Comparison of ENCODE assay signal across 8 cellular contexts in the genomic region with DNA sequence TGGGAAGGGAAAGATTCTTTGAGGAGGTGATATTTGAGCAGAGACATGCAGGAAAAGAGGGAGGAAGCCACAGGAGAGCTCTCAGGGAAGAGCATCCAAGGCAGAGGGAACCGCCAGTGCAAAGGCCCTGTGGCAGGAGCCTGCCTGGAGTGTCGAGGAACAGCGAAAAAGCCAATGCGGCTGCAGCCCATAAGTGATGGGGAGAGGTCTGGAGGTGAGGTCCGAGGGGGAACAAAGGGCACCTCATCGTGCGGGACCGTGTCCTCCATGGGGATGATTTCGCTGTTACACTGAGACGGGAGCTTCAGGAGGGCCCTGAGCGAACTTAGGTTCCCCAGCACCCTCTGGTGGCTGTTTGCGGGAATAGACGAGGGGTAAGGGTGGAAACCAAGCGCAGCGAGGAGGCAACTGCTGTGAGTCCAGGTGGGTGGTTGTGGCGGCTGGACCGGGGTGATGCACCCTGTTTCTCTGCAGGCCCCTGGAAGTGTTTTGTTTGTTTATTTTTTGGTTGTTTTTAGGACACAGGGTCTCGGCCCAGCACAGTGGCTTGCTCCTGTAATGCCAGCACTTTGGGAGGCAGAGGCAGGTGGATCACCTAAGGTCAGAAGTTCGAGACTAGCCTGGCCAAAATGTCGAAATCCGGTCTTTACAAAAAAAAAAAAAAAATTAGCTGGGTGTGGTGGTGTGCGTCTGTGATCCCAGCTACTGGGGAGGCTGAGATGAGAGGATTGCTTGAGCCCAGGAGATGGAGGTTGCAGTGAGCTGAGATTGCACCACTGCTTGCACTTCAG. TPM values are rescaled to one million over a fixed set of nuclear protein-coding genes. Genes with fewer than 3 reads are reported as not detected.
DNase-seq lines count a peak whose midpoint lies in the region; ATAC-seq and TF ChIP-seq lines count a peak whose summit lies in the region.

No MANE protein-coding gene starts in this region.

- TF ChIP-seq EP300 in upper lobe of left lung (IDR thresholded peaks at IDR 0.05), result no peak

- no peak for TF ChIP-seq POLR2A in upper lobe of left lung (IDR thresholded peaks at IDR 0.05)

- H3K36me3 ChIP-seq in parathyroid adenoma (ENCODE audit: control insufficient read depth, insufficient read depth, low read length) (no peaks in the 10 kb centered on the region), upper lobe of left lung (peaks cover 4 to 17% (median 9%) of the 10 kb centered on the region in 4 donors)

- TF ChIP-seq CTCF in LNCAP (IDR thresholded peaks at IDR 0.05), result peak; percentile 44; the same call in 1 of the 2 replicates
- peak; percentile 82 for TF ChIP-seq CTCF in RWPE1 (conservative IDR thresholded peaks at IDR 0.05; ENCODE audit: low read depth)
- peak; percentile 71 for TF ChIP-seq CTCF in parathyroid adenoma (IDR thresholded peaks at IDR 0.05)
- TF ChIP-seq CTCF in upper lobe of left lung (IDR thresholded peaks at IDR 0.05), result peak; percentile 76 to 89 (median 84)

- H3K4me3 Mint-ChIP-seq in activated T-helper 17 cell treated with anti-CD3 and anti-CD28 coated beads, Interleukin-2, amount 50 U/mL, for 72 hours, result no peak overlapping the region

- no peaks in the 10 kb centered on the region for H3K27me3 ChIP-seq in parathyroid adenoma (ENCODE audit: control insufficient read depth, insufficient read depth, low read length)
- no peaks in the 10 kb centered on the region for H3K27me3 ChIP-seq in upper lobe of left lung

- DNase-seq in EH (ENCODE audit: low read depth) (peak; percentile 75), RWPE1 (ENCODE audit: low spot score) (peak; percentile 60), foreskin melanocyte (peak; percentile 58), upper lobe of left lung (peak in 1 of 2 donors; percentile 67)

- no peak overlapping the region for H3K27ac Mint-ChIP-seq in activated T-helper 17 cell treated with anti-CD3 and anti-CD28 coated beads, Interleukin-2, amount 50 U/mL, for 72 hours

- no peaks in the 10 kb centered on the region for H3K79me2 ChIP-seq in parathyroid adenoma

- peak; percentile 98 for ATAC-seq in activated T-helper 17 cell treated with anti-CD3 and anti-CD28 coated beads, Interleukin-2, amount 50 U/mL, for 72 hours (replicated peaks)
- peak; percentile 88 to 91 for ATAC-seq in upper lobe of left lung (ENCODE audit: low FRiP score in 2 of 2)
- ATAC-seq in GM21786 (IDR thresholded peaks at IDR 0.05; ENCODE audit: unreplicated experiment), result no peak

- CTCF ChIA-PET in RWPE1 (lab: Yijun Ruan, JAX), result interaction anchor here (0.5 to 5.3 kb wide), 20 partner anchors 16 to 413 kb away, joined by 3 to 43 read pairs (median 4); no protein-coding TSS in a partner anchor

- H3K27me3 Mint-ChIP-seq in activated T-helper 17 cell treated with anti-CD3 and anti-CD28 coated beads, Interleukin-2, amount 50 U/mL, for 72 hours, result peaks cover 7% of the 10 kb centered on the region

- H3K9me3 ChIP-seq in parathyroid adenoma (ENCODE audit: control insufficient read depth, low read length) (no peaks in the 10 kb centered on the region), upper lobe of left lung (no peaks in the 10 kb centered on the region)

- H3K9me3 Mint-ChIP-seq in activated T-helper 17 cell treated with anti-CD3 and anti-CD28 coated beads, Interleukin-2, amount 50 U/mL, for 72 hours, result no peaks in the 10 kb centered on the region

- H3K4me1 ChIP-seq in parathyroid adenoma (no peaks in the 10 kb centered on the region), upper lobe of left lung (no peaks in the 10 kb centered on the region)

- H3K27ac ChIP-seq in RWPE1 (no peak overlapping the region), parathyroid adenoma (no peak overlapping the region), upper lobe of left lung (no peak overlapping the region)

- no peak overlapping the region for H3K4me2 ChIP-seq in parathyroid adenoma (ENCODE audit: low read length)

- POLR2A ChIA-PET in RWPE1 (lab: Yijun Ruan, JAX; ENCODE audit: low non-redundant PET), result no interaction called here

- H3K9ac ChIP-seq in parathyroid adenoma, result no peak overlapping the region

- peaks cover 4% of the 10 kb centered on the region for H3K4me1 Mint-ChIP-seq in activated T-helper 17 cell treated with anti-CD3 and anti-CD28 coated beads, Interleukin-2, amount 50 U/mL, for 72 hours

- H3K4me3 ChIP-seq in parathyroid adenoma (ENCODE audit: low read depth, low read length), result no peak overlapping the region
- no peak overlapping the region for H3K4me3 ChIP-seq in upper lobe of left lung

- peak overlapping the region; percentile 66 for H2AFZ ChIP-seq in parathyroid adenoma

- WGBS in upper lobe of left lung, 2 donors, result 21 to 25% methylated on average over 22 of the region's 22 CpGs

- peaks cover 16% of the 10 kb centered on the region for H3K36me3 Mint-ChIP-seq in activated T-helper 17 cell treated with anti-CD3 and anti-CD28 coated beads, Interleukin-2, amount 50 U/mL, for 72 hours (ENCODE audit: low read depth)

RNA-seq across cellular contexts. Expression of a gene that starts 5.9 kb away (rescaled TPM):
- total RNA-seq in activated T-helper 17 cell treated with anti-CD3 and anti-CD28 coated beads, Interleukin-2, amount 50 U/mL, for 72 hours, result 1 to 10 TPM in 1 of 2 donors, under 1 TPM in 1; 0.35 to 8.2 TPM
- total RNA-seq in upper lobe of left lung, result 100 to 1,000 TPM in 4 of 6 donors, 10 to 100 TPM in 2; 80.7 to 426 (median 181) TPM

RNA-seq across cellular contexts. Expression of a gene that starts 38.0 kb away (rescaled TPM):
- total RNA-seq in activated T-helper 17 cell treated with anti-CD3 and anti-CD28 coated beads, Interleukin-2, amount 50 U/mL, for 72 hours, result 100 to 1,000 TPM; 274 to 467 TPM
- 100 to 1,000 TPM; 261 to 432 (median 282) TPM for total RNA-seq in upper lobe of left lung

Comparison
In these comparisons a context has a peak if more than half of its experiments do, and no peak if none do; other contexts are left out.
1. RNA of a gene that starts 5.9 kb away (total RNA-seq): 80.7 to 426 TPM in upper lobe of left lung; 0.35 to 8.2 TPM in activated T-helper 17 cell treated with anti-CD3 and anti-CD28 coated beads, Interleukin-2, amount 50 U/mL, for 72 hours; every median in the first group is over 4 times any median in the second.
2. Peak in every context shown above with its lines, with median percentiles within 50 percentile points of each other: CTCF ChIP-seq.